Comparison of ENCODE assay signal across 1 cellular context in genomic region chr17:50129303-50129945, GRCh38.
A peak's percentile ranks its signal among the peaks of the same experiment; 100 is the strongest.
TF ChIP-seq lines count a peak whose summit lies in the region.

No MANE protein-coding gene starts in this region.

TF ChIP-seq in HEK293, 187 proteins besides CTCF, POLR2A, EP300 and RAD21 (continued from another document and continues in another):
- no peak; the same call in 1 of the 2 replicates for TF ChIP-seq ZBTB10 (tag by site-specific recombination; IDR thresholded peaks at IDR 0.05)
- TF ChIP-seq PRDM4 (tag by site-specific recombination; IDR thresholded peaks at IDR 0.05), result 0 out of 2 replicates have a peak, but pooled peaks have one; percentile 33
- TF ChIP-seq ZNF660 (tag by site-specific recombination; IDR thresholded peaks at IDR 0.05), result no peak
- TF ChIP-seq ZBTB11 (tag by site-specific recombination; conservative IDR thresholded peaks at IDR 0.05; ENCODE audit: low read depth), result no peak
- peak; percentile 65 for TF ChIP-seq GLIS2 (tag by site-specific recombination; IDR thresholded peaks at IDR 0.05)
- no peak for TF ChIP-seq ZNF184 (tag by site-specific recombination; IDR thresholded peaks at IDR 0.05)
- TF ChIP-seq ZNF555 (tag by site-specific recombination; conservative IDR thresholded peaks at IDR 0.05), result no peak
- no peak for TF ChIP-seq HOXC10 (CRISPR knock-in tag; IDR thresholded peaks at IDR 0.05)
- no peak for TF ChIP-seq YY2 (tag by site-specific recombination; IDR thresholded peaks at IDR 0.05)
- no peak for TF ChIP-seq GLIS1 (tag by site-specific recombination; IDR thresholded peaks at IDR 0.05)
- TF ChIP-seq ZNF558 (tag by site-specific recombination; IDR thresholded peaks at IDR 0.05), result no peak
- no peak for TF ChIP-seq ZNF580 (tag by site-specific recombination; IDR thresholded peaks at IDR 0.05)
- TF ChIP-seq ZNF112 (tag by site-specific recombination; IDR thresholded peaks at IDR 0.05), result no peak
- TF ChIP-seq ZFP3 (tag by site-specific recombination; IDR thresholded peaks at IDR 0.05; ENCODE audit: low read depth), result no peak
- TF ChIP-seq ZNF18 (tag by site-specific recombination; IDR thresholded peaks at IDR 0.05), result no peak
- no peak for TF ChIP-seq ZNF701 (tag by site-specific recombination; IDR thresholded peaks at IDR 0.05)
- no peak for TF ChIP-seq ZNF311 (tag by site-specific recombination; IDR thresholded peaks at IDR 0.05; ENCODE audit: borderline replicate concordance)
- peak; percentile 52; the same call in 1 of the 2 replicates for TF ChIP-seq KLF17 (tag by site-specific recombination; IDR thresholded peaks at IDR 0.05)
- TF ChIP-seq ZNF473 (tag by site-specific recombination; IDR thresholded peaks at IDR 0.05), result no peak
- TF ChIP-seq ZBTB6 (tag by site-specific recombination; IDR thresholded peaks at IDR 0.05), result no peak
- 0 out of 2 replicates have a peak, but pooled peaks have one; percentile 41 for TF ChIP-seq ZNF488 (tag by site-specific recombination; IDR thresholded peaks at IDR 0.05)
- no peak for TF ChIP-seq PRDM1 (tag by site-specific recombination; IDR thresholded peaks at IDR 0.05)
- TF ChIP-seq ZNF658 (tag by site-specific recombination; IDR thresholded peaks at IDR 0.05), result no peak
- no peak for TF ChIP-seq ZNF629 (tag by site-specific recombination; IDR thresholded peaks at IDR 0.05)
- TF ChIP-seq AEBP2 (tag by site-specific recombination; IDR thresholded peaks at IDR 0.05; ENCODE audit: borderline replicate concordance), result no peak
- TF ChIP-seq ZNF48 (tag by site-specific recombination; IDR thresholded peaks at IDR 0.05), result no peak
- peak; percentile 8 for TF ChIP-seq SP3 (tag by site-specific recombination; IDR thresholded peaks at IDR 0.05)
- TF ChIP-seq HIC1 (tag by site-specific recombination; IDR thresholded peaks at IDR 0.05), result no peak
- TF ChIP-seq KLF1 (tag by site-specific recombination; IDR thresholded peaks at IDR 0.05), result 0 out of 2 replicates have a peak, but pooled peaks have one; percentile 35
- no peak for TF ChIP-seq ZNF302 (tag by site-specific recombination; IDR thresholded peaks at IDR 0.05; ENCODE audit: low read depth)
- no peak for TF ChIP-seq ZNF530 (tag by site-specific recombination; IDR thresholded peaks at IDR 0.05; ENCODE audit: low read depth)
- no peak for TF ChIP-seq ZNF114 (tag by site-specific recombination; IDR thresholded peaks at IDR 0.05)
- no peak for TF ChIP-seq ZNF449 (tag by site-specific recombination; IDR thresholded peaks at IDR 0.05)
- TF ChIP-seq ZNF211 (tag by site-specific recombination; IDR thresholded peaks at IDR 0.05; ENCODE audit: low read depth), result no peak
- TF ChIP-seq HOXD13 (CRISPR knock-in tag; IDR thresholded peaks at IDR 0.05; ENCODE audit: borderline replicate concordance), result no peak
- no peak for TF ChIP-seq ZSCAN5A (tag by site-specific recombination; IDR thresholded peaks at IDR 0.05)
- no peak for TF ChIP-seq ZNF707 (tag by site-specific recombination; IDR thresholded peaks at IDR 0.05)
- no peak for TF ChIP-seq ZNF416 (tag by site-specific recombination; IDR thresholded peaks at IDR 0.05)
- TF ChIP-seq ZNF169 (tag by site-specific recombination; IDR thresholded peaks at IDR 0.05), result no peak
- TF ChIP-seq ZNF549 (tag by site-specific recombination; IDR thresholded peaks at IDR 0.05), result no peak
- TF ChIP-seq ZBTB1 (tag by site-specific recombination; IDR thresholded peaks at IDR 0.05), result no peak
